ENCODE assay signal across 1 cellular context in the genomic region with DNA sequence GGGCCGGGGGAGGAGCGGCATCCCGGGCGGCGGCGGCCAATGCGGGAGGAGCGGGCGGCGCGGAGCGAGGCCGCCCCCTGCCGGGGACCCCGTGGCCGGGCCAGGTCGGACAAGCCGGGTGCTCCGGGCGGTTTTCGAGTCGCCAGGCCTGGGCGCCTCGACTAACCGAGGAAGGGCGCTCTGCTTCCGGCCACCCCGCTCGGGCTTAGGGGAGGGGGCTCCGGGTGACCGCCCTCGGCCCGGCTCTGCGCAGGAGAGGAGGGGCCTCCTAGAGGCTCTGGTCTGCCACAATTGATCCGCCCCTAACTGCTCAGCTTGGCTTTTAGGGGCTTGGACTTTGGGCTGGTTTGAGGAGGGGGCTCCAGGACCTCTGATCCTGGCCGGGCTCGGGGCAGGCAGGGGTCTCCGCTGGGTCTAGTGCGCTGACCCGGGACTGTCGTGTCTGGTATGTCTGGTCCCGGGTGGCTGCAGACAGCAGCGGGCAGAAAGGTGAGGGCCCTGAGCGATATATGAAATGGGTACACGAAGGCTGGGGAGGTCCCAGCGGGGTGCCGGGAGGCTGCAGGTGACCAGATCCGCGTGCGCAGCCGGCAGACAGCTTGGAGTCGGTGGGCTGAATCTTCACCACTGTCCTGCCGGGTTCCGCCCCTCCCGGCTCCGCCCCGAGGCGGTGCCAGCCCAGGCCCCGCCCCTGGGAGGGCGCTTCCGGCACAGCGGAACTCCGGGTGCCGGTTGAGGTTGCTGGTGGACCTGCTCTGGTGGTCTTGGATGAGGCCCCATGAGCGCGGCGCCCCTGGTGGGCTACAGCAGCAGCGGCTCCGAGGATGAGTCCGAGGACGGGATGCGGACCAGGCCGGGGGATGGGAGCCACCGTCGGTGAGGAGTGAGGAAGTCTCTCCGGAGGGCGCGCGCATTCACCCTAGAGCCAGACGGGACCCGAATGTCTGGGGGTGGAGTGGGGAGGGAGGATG.
TF ChIP-seq lines count a peak whose summit lies in the region.

A gene with protein sequence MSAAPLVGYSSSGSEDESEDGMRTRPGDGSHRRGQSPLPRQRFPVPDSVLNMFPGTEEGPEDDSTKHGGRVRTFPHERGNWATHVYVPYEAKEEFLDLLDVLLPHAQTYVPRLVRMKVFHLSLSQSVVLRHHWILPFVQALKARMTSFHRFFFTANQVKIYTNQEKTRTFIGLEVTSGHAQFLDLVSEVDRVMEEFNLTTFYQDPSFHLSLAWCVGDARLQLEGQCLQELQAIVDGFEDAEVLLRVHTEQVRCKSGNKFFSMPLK (plus strand): TSS at position 702 of the 971 bp plus-strand sequence. CDS start 77 bp downstream, at position 779.

TF ChIP-seq in A549, 52 proteins besides CTCF, POLR2A, EP300 and RAD21 (continued from another document):
- peak in 1 of 2 experiments; percentile 61; a peak in 4 of 5 replicates for TF ChIP-seq JUN (IDR thresholded peaks at IDR 0.05)
- TF ChIP-seq TP53 (CRISPR knock-in tag; IDR thresholded peaks at IDR 0.05), result peak; percentile 72; the same call in 1 of the 2 replicates
- TF ChIP-seq SMC3 (IDR thresholded peaks at IDR 0.05), result peak; percentile 89
